ENCODE assay signal across 8 cellular contexts in genomic region chr20:14336667-14337066, GRCh38. TPM values are rescaled to one million over a fixed set of nuclear protein-coding genes. Genes with fewer than 3 reads are reported as not detected.
DNase-seq lines count a peak whose midpoint lies in the region; ATAC-seq and TF ChIP-seq lines count a peak whose summit lies in the region.

No MANE protein-coding gene starts in this region.

- H3K27me3 ChIP-seq in esophagus muscularis mucosa (no peaks in the 10 kb centered on the region), osteoblast (ENCODE audit: insufficient read depth, low read length) (no peaks in the 10 kb centered on the region)

- no peaks in the 10 kb centered on the region for H4K20me1 ChIP-seq in osteoblast (ENCODE audit: insufficient read depth, low read length)

- no peaks in the 10 kb centered on the region for H3K36me3 Mint-ChIP-seq in T-helper 17 cell (ENCODE audit: low read depth)

- TF ChIP-seq EP300 in esophagus muscularis mucosa (IDR thresholded peaks at IDR 0.05) = no peak

- H3K9me3 ChIP-seq in esophagus muscularis mucosa = no peaks in the 10 kb centered on the region
- H3K9me3 ChIP-seq in osteoblast (ENCODE audit: low read depth, low read length) = no peaks in the 10 kb centered on the region
- H3K9me3 ChIP-seq in T-helper 17 cell (ENCODE audit: control insufficient read depth, low read length, poor library complexity, severe bottlenecking) = no peaks in the 10 kb centered on the region

- ATAC-seq in T-helper 17 cell (no peak), HG03039 (IDR thresholded peaks at IDR 0.05; ENCODE audit: unreplicated experiment) (no peak), GM18909 (IDR thresholded peaks at IDR 0.05; ENCODE audit: poor library complexity, unreplicated experiment) (no peak)

- H3K79me2 ChIP-seq in osteoblast (ENCODE audit: insufficient read depth, low read length) = no peaks in the 10 kb centered on the region

- intact Hi-C loops in esophagus muscularis mucosa (cut with DNase I) = no loop called here

- H3K4me1 Mint-ChIP-seq in T-helper 17 cell = no peaks in the 10 kb centered on the region

- TF ChIP-seq POLR2A in esophagus muscularis mucosa (IDR thresholded peaks at IDR 0.05; ENCODE audit: low read depth) = no peak

- no peak overlapping the region for H3K4me3 Mint-ChIP-seq in T-helper 17 cell

- H2AFZ ChIP-seq in osteoblast (ENCODE audit: low read length) = peak overlapping the region; percentile 98

- peak overlapping the region; percentile 48 to 61 (median 52) for H3K4me3 ChIP-seq in esophagus muscularis mucosa
- peak overlapping the region; percentile 72 for H3K4me3 ChIP-seq in osteoblast (ENCODE audit: insufficient read depth, low read length)

- TF ChIP-seq CTCF in esophagus muscularis mucosa (IDR thresholded peaks at IDR 0.05) (no peak), osteoblast (IDR thresholded peaks at IDR 0.05; ENCODE audit: extremely low read depth, low read depth, low read length) (no peak)

- no peaks in the 10 kb centered on the region for H3K27me3 Mint-ChIP-seq in T-helper 17 cell

- no peak overlapping the region for H3K27ac Mint-ChIP-seq in T-helper 17 cell

- 11% methylated on average over 4 of the region's 4 CpGs for WGBS in esophagus muscularis mucosa

- peaks cover 3 to 14% (median 8%) of the 10 kb centered on the region in 4 donors for H3K4me1 ChIP-seq in esophagus muscularis mucosa
- no peaks in the 10 kb centered on the region for H3K4me1 ChIP-seq in osteoblast (ENCODE audit: insufficient read depth, low read length)

- H3K36me3 ChIP-seq in esophagus muscularis mucosa = no peaks in the 10 kb centered on the region
- no peaks in the 10 kb centered on the region for H3K36me3 ChIP-seq in osteoblast (ENCODE audit: insufficient read depth, low read length)

- peak overlapping the region; percentile 97 for H3K4me2 ChIP-seq in osteoblast (ENCODE audit: insufficient read depth, low read length)

- peak; percentile 37 for DNase-seq in COLO668 (lab: John Stamatoyannopoulos, UW; ENCODE audit: unreplicated experiment)
- peak; percentile 75 for DNase-seq in NCI-H524 treated with DMSO at 0.1 percent for 48 hours (lab: John Stamatoyannopoulos, UW)
- no peak for DNase-seq in esophagus muscularis mucosa (ENCODE audit: extremely low spot score)
- DNase-seq in osteoblast (ENCODE audit: insufficient read length, low spot score, missing footprints) = no peak
- no peak for DNase-seq in T-helper 17 cell
- DNase-seq in ecto neural progenitor cell (ENCODE audit: low spot score) = no peak

- H3K27ac ChIP-seq in esophagus muscularis mucosa (replicated peaks in 1 of 4) = peak overlapping the region; percentile 58 to 71 (median 60)
- no peak overlapping the region for H3K27ac ChIP-seq in osteoblast (ENCODE audit: low read depth, low read length)

RNA-seq across cellular contexts. Expression of gene FLRT3, which starts 0.7 kb away (rescaled TPM):
- total RNA-seq in esophagus muscularis mucosa = 1 to 10 TPM in 1 of 4 donors, under 1 TPM in 3; 0.42 to 1.3 (median 0.90) TPM
- total RNA-seq in osteoblast = 2.5 and 5.0 TPM in 2 replicates
- total RNA-seq in T-helper 17 cell = not detected

Comparison
In these comparisons a context has a peak if more than half of its experiments do, and no peak if none do; other contexts are left out.
1. DNase-seq: peak in COLO668 (single experiment) and NCI-H524 treated with DMSO at 0.1 percent for 48 hours (single experiment); none in esophagus muscularis mucosa (single experiment), osteoblast (single experiment), T-helper 17 cell (0 of 3) and ecto neural progenitor cell (single experiment).